22 cellular contexts compared by ENCODE assay signal in the genomic region with DNA sequence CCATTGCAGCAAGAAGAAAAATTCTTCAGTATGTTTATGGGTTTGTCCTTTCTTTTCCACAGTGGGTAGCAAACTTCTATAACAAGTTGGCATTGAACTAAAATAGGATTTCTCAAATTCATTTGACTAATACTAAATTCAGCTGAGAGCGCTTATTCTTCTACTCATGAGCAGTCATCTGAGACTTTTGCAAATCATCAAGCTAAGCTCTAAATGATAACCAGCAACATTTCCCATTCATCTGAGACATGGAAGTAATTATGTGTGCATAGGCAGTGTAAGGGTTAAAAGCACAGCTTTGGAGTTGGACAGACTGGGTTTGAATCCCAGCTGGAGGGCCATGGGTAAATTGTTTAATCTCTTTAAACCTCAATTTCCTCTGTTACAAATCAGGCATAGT. TPM values are rescaled to one million over a fixed set of nuclear protein-coding genes. Genes with fewer than 3 reads are reported as not detected.
A peak's percentile ranks its signal among the peaks of the same experiment; 100 is the strongest.
DNase-seq lines count a peak whose midpoint lies in the region; ATAC-seq and TF ChIP-seq lines count a peak whose summit lies in the region.
"Had no signal": no experiment of that assay in that cellular context is flagged by ENCODE, and none has a peak within 500 bp of the region (broad histone marks: within the 10 kb centered on the region; RNA-seq: fewer than 3 reads in every experiment).

No MANE protein-coding gene starts in this region.

- H3K9ac ChIP-seq in OCI-LY1 (ENCODE audit: low read length), result no peak overlapping the region

- no peak for TF ChIP-seq CTCF in A673 (conservative IDR thresholded peaks at IDR 0.05; ENCODE audit: low read depth, low read length)
- no peak for TF ChIP-seq CTCF in OCI-LY1 (IDR thresholded peaks at IDR 0.05; ENCODE audit: low read length)
- no peak for TF ChIP-seq CTCF in esophagus muscularis mucosa (IDR thresholded peaks at IDR 0.05)
- no peak for TF ChIP-seq CTCF in omental fat pad (IDR thresholded peaks at IDR 0.05)
- no peak for TF ChIP-seq CTCF in GM20000 (IDR thresholded peaks at IDR 0.05; ENCODE audit: extremely low read depth, missing control alignments)

- peaks cover 4% of the 10 kb centered on the region; the same call in 1 of the 2 replicates for H3F3A ChIP-seq in OCI-LY1 (ENCODE audit: insufficient read depth, low read length)

- H3K4me3 ChIP-seq in A673 (ENCODE audit: low read depth, low read length, poor library complexity, severe bottlenecking), result no peak overlapping the region
- no peak overlapping the region for H3K4me3 ChIP-seq in OCI-LY1 (ENCODE audit: low read depth, low read length, poor library complexity, severe bottlenecking)
- H3K4me3 ChIP-seq in esophagus muscularis mucosa, result peak overlapping the region in 1 of 4 donors; percentile 24
- H3K4me3 ChIP-seq: A549, heart left ventricle, right atrium auricular region had no signal

- H3K4me2 ChIP-seq in OCI-LY1 (ENCODE audit: low read length), result peak overlapping the region; percentile 18
- H3K4me2 ChIP-seq: A549 had no signal

- TF ChIP-seq EP300 in esophagus muscularis mucosa (IDR thresholded peaks at IDR 0.05), result no peak

- POLR2A ChIA-PET in A673 (lab: Charles Lee; ENCODE audit: low non-redundant PET), result interaction anchor here (0.6 kb wide), 2 partner anchors 128 to 186 kb away, joined by 4 to 7 read pairs; no protein-coding TSS in a partner anchor

- DNase-seq in A673 (ENCODE audit: low spot score), result peak; percentile 74
- no peak for DNase-seq in esophagus muscularis mucosa (ENCODE audit: extremely low spot score)
- no peak for DNase-seq in omental fat pad (ENCODE audit: low spot score)
- no peak for DNase-seq in GM20000 (ENCODE audit: low spot score)
- DNase-seq in NCI-H1105 (lab: John Stamatoyannopoulos, UW), result no peak
- DNase-seq in activated T-cell treated with anti-CD3 and anti-CD28 coated beads, Interleukin-2, amount 50 U/mL, for 48 hours, result no peak
- DNase-seq: activated CD4-positive, alpha-beta T cell treated with anti-CD3 and anti-CD28 coated beads, Interleukin-2, amount 10 ng/mL, durations not matched to agents 24 days and 14 days; activated naive CD8-positive, alpha-beta T cell treated with anti-CD3 and anti-CD28 coated beads for 36 hours; Calu3; H7; heart left ventricle; naive thymus-derived CD8-positive, alpha-beta T cell; NCI-H187 treated with DMSO at 0.1 percent for 48 hours; NCI-H524 treated with DMSO at 0.1 percent for 48 hours; stimulated activated CD4-positive, alpha-beta T cell treated with anti-CD3 and anti-CD28 coated beads, Interleukin-4, amount 100 ng/mL, for 24 hours; T1000 had no signal

- intact Hi-C loops in A673 (cut with micrococcal nuclease; ENCODE audit: unreplicated experiment) (no loop called here), esophagus muscularis mucosa (cut with DNase I) (no loop called here)

- H4K20me1 ChIP-seq in OCI-LY1 (ENCODE audit: insufficient read depth, low read length), result no peaks in the 10 kb centered on the region

- no peak for TF ChIP-seq POLR2A in esophagus muscularis mucosa (IDR thresholded peaks at IDR 0.05; ENCODE audit: low read depth)

- no TSS peak for BruUV-seq in A673 (replicated peaks; lab: Mats Ljungman, UMichigan)

- H3K27ac ChIP-seq in A673 (ENCODE audit: low read depth, low read length, poor library complexity, severe bottlenecking) (peak overlapping the region; percentile 67), OCI-LY1 (ENCODE audit: low read depth, low read length, poor library complexity, severe bottlenecking) (no peak overlapping the region), esophagus muscularis mucosa (replicated peaks in 1 of 4) (peak overlapping the region; percentile 57 to 77 (median 64))
- H3K27ac ChIP-seq: right atrium auricular region had no signal

- H3K9me3 ChIP-seq in A673 (ENCODE audit: low read depth, low read length, poor library complexity, severe bottlenecking) (no peaks in the 10 kb centered on the region), OCI-LY1 (ENCODE audit: low read length) (no peaks in the 10 kb centered on the region), esophagus muscularis mucosa (no peaks in the 10 kb centered on the region)
- H3K9me3 ChIP-seq: A549, heart left ventricle, right atrium auricular region had no signal

- no peaks in the 10 kb centered on the region for H3K9me2 ChIP-seq in OCI-LY1 (ENCODE audit: low read depth, low read length)

- no peaks in the 10 kb centered on the region for H3K36me3 ChIP-seq in A673 (ENCODE audit: insufficient read depth, low read length, poor library complexity, severe bottlenecking)
- no peaks in the 10 kb centered on the region for H3K36me3 ChIP-seq in OCI-LY1 (ENCODE audit: insufficient read depth, low read length)
- no peaks in the 10 kb centered on the region for H3K36me3 ChIP-seq in esophagus muscularis mucosa
- H3K36me3 ChIP-seq: heart left ventricle, right atrium auricular region had no signal

- H3K27me3 ChIP-seq in A673 (replicated peaks; ENCODE audit: insufficient read depth, low read depth, low read length, poor library complexity), result no peaks in the 10 kb centered on the region
- peaks cover 3% of the 10 kb centered on the region; the same call in 1 of the 2 replicates for H3K27me3 ChIP-seq in OCI-LY1 (ENCODE audit: insufficient read depth, low read length)
- no peaks in the 10 kb centered on the region for H3K27me3 ChIP-seq in esophagus muscularis mucosa
- H3K27me3 ChIP-seq: heart left ventricle, right atrium auricular region had no signal

- H3K79me2 ChIP-seq in OCI-LY1 (ENCODE audit: insufficient read depth, low read length), result no peaks in the 10 kb centered on the region

- ATAC-seq in omental fat pad (ENCODE audit: low FRiP score), result peak; percentile 38
- ATAC-seq in HG02588 (IDR thresholded peaks at IDR 0.05; ENCODE audit: unreplicated experiment), result no peak
- ATAC-seq: A549, heart left ventricle had no signal

- CTCF ChIA-PET in A673 (lab: Charles Lee), result interaction anchor here (0.6 kb wide), 3 partner anchors 18 to 550 kb away, joined by 3 to 11 read pairs (median 3); no protein-coding TSS in a partner anchor

- peaks cover 21% of the 10 kb centered on the region for H3K4me1 ChIP-seq in A673 (ENCODE audit: insufficient read depth, low read length, poor library complexity, severe bottlenecking)
- H3K4me1 ChIP-seq in OCI-LY1 (ENCODE audit: insufficient read depth, low read length, severe bottlenecking), result peaks cover 15% of the 10 kb centered on the region
- H3K4me1 ChIP-seq in esophagus muscularis mucosa, result peaks cover 3 to 15% (median 11%) of the 10 kb centered on the region in 4 donors
- H3K4me1 ChIP-seq: heart left ventricle, right atrium auricular region had no signal

- WGBS in esophagus muscularis mucosa, result 77% methylated on average over 1 of the region's 1 CpG

- no peak overlapping the region for H2AFZ ChIP-seq in OCI-LY1 (ENCODE audit: low read length)

RNA-seq across cellular contexts. Expression of a gene that starts 18.3 kb away (rescaled TPM):
- total RNA-seq in A673 (2021) (not detected in 2 replicates), esophagus muscularis mucosa (under 1 TPM in 1 of 4 donors, not detected in 3; 0.17 TPM), omental fat pad (under 1 TPM in 2 of 4 donors, not detected in 2; 0.06 to 0.09 TPM)
- total RNA-seq: activated CD4-positive, alpha-beta T cell treated with anti-CD3 and anti-CD28 coated beads, Interleukin-2, amount 10 ng/mL, durations not matched to agents 24 days and 14 days; Calu3; cerebellum; H7; RPMI7951 had no signal

RNA-seq across cellular contexts. Expression of a gene that starts 28.1 kb away (rescaled TPM):
- total RNA-seq in A673 (2021) (76.2 and 93.2 TPM in 2 replicates), esophagus muscularis mucosa (100 to 1,000 TPM in 3 of 4 donors, 10 to 100 TPM in 1; 93.3 to 156 (median 138) TPM), omental fat pad (100 to 1,000 TPM; 139 to 173 (median 153) TPM)

RNA-seq across cellular contexts. Expression of a gene that starts 48.6 kb away (rescaled TPM):
- total RNA-seq in A673 (2021) (208 and 218 TPM in 2 replicates), esophagus muscularis mucosa (10 to 100 TPM; 53.6 to 89.7 (median 56.6) TPM), omental fat pad (100 to 1,000 TPM; 101 to 152 (median 120) TPM)
